In the genomic region with DNA sequence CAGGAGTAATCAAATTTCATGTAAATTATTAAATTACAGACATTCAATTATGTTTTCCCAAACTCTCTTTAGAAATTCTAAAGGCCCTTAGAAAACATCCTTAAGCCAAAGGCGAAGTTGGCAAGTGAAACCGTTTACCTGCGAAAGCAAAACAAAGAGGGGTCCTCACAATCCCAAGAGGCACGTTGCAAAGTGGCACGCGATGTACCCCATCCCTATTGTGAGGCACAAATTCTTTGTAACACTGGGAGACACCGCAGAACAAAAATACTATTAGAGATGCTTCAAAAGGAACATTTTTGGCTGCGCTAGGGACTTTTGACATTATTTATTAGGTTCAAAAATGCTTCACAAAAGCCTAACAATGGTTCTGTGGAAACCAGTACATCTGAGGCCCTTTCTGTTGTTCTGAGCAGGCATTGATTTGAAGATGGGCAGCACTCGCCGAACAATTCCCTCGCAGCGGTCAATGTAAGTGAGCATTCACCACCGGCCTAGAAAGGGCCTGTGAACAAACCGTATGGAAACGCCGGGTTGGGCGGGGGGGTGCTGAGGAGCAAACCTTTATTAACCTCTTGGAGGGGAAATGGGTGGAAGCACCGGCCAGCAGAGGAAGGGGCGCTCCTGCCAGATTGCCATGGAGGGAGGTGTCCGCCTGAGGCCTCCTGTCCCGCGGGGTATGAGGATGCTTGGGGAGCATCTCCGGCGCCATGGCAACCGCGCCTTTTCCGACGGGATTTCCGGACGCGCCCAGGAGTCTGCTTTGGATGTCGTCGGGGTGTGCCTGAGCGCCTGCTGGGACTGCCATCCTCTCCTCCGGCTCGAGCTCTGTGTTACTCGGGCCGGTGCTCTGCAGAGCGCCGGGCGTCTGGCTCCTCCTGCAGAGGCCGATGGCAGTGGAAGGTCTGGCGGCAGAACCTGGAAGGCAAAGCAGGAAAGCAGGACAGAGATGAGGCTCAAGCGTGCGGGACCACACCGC, we compare ENCODE assay signal across 21 cellular contexts.
A peak's percentile ranks its signal among the peaks of the same experiment; 100 is the strongest.
DNase-seq lines count a peak whose midpoint lies in the region; ATAC-seq and TF ChIP-seq lines count a peak whose summit lies in the region.
"Had no signal": no experiment of that assay in that cellular context is flagged by ENCODE, and none has a peak within 500 bp of the region (broad histone marks: within the 10 kb centered on the region; RNA-seq: fewer than 3 reads in every experiment).

No MANE protein-coding gene starts in this region.

- no peak for TF ChIP-seq CTCF in endodermal cell (conservative IDR thresholded peaks at IDR 0.05)

- H3K4ac ChIP-seq in mesendoderm (ENCODE audit: low read depth, low read length) = no peak overlapping the region

- H3K4me3 ChIP-seq in HUES64 (ENCODE audit: low read length) (peak overlapping the region; percentile 42), endodermal cell (ENCODE audit: low read length) (no peak overlapping the region), mesendoderm (ENCODE audit: low read length) (no peak overlapping the region)
- H3K4me3 ChIP-seq: adrenal gland, left lung, sigmoid colon had no signal

- peaks cover 36% of the 10 kb centered on the region; the same call in 1 of the 2 replicates for H3K27me3 ChIP-seq in HUES64 (ENCODE audit: insufficient read depth, low read length)
- H3K27me3 ChIP-seq in endodermal cell (ENCODE audit: control insufficient read depth, insufficient read depth, low read length, poor library complexity, severe bottlenecking) = peaks cover 23% of the 10 kb centered on the region
- H3K27me3 ChIP-seq in mesendoderm (ENCODE audit: insufficient read depth, low read length, poor library complexity) = no peaks in the 10 kb centered on the region
- H3K27me3 ChIP-seq: adrenal gland had no signal

- no peak overlapping the region; the same call in 1 of the 2 replicates for H3K27ac ChIP-seq in HUES64 (ENCODE audit: low read depth, low read length)
- H3K27ac ChIP-seq in endodermal cell (ENCODE audit: low read depth, low read length) = peak overlapping the region; percentile 73
- H3K27ac ChIP-seq in mesendoderm (ENCODE audit: low read depth, low read length) = no peak overlapping the region
- H3K27ac ChIP-seq: adrenal gland, left lung, sigmoid colon had no signal

- H2AK5ac ChIP-seq in mesendoderm (ENCODE audit: low read length) = no peak overlapping the region

- H3K18ac ChIP-seq in mesendoderm (ENCODE audit: low read length) = no peak overlapping the region

- H3K4me2 ChIP-seq in mesendoderm (ENCODE audit: low read length) = no peak overlapping the region

- WGBS in HUES64 = 55% methylated on average over 46 of the region's 46 CpGs
- WGBS in endodermal cell (ENCODE audit: insufficient coverage in 1 of 2, insufficient read length in 1 of 2), 2 experiments = 41 to 44% methylated on average over 17 to 46 of the region's 46 CpGs
- no CpG with 5 or more reads among the region's 46 CpGs for WGBS in mesendoderm (ENCODE audit: extremely low coverage, insufficient coverage, low lambda C conversion rate)

- no peak for ATAC-seq in activated T-cell treated with anti-CD3 and anti-CD28 coated beads, Interleukin-2, amount 50 U/mL, for 4 hours
- ATAC-seq: effector memory CD8-positive, alpha-beta T cell; left lung; PC-3; stimulated activated naive CD8-positive, alpha-beta T cell treated with anti-CD3 and anti-CD28 coated beads, Interleukin-15, amount 100 ng/mL, for 72 hours had no signal

- DNase-seq in COR-L47 (lab: John Stamatoyannopoulos, UW) (peak; percentile 59), endodermal cell (peak; percentile 92), mesendoderm (peak; percentile 79), NCI-H1417 (lab: John Stamatoyannopoulos, UW) (no peak), dermis blood vessel endothelial cell (no peak), NCI-H226 (no peak)
- no peak for DNase-seq in activated T-cell treated with anti-CD3 and anti-CD28 coated beads, Interleukin-2, amount 50 U/mL, for 4 hours
- DNase-seq: ACHN; activated CD4-positive, CD25-positive, alpha-beta regulatory T cell treated with anti-CD3 and anti-CD28 coated beads, Interleukin-2, amount 50 U/mL, for 72 hours; CD4-positive, alpha-beta T cell; DND-41; effector memory CD8-positive, alpha-beta T cell; PC-3; sigmoid colon; stimulated activated naive CD8-positive, alpha-beta T cell treated with anti-CD3 and anti-CD28 coated beads, Interleukin-15, amount 100 ng/mL, for 72 hours; T-helper 9 cell had no signal

- no peaks in the 10 kb centered on the region for H3K36me3 ChIP-seq in HUES64 (ENCODE audit: insufficient read depth, low read length)
- no peaks in the 10 kb centered on the region for H3K36me3 ChIP-seq in endodermal cell (ENCODE audit: control insufficient read depth, insufficient read depth, low read length)
- no peaks in the 10 kb centered on the region for H3K36me3 ChIP-seq in mesendoderm (ENCODE audit: control insufficient read depth, insufficient read depth, low read length)
- H3K36me3 ChIP-seq: adrenal gland, left lung, sigmoid colon had no signal

- H3K79me1 ChIP-seq in mesendoderm (ENCODE audit: low read length) = no peaks in the 10 kb centered on the region

- no peak overlapping the region for H2BK15ac ChIP-seq in mesendoderm (replicated peaks; ENCODE audit: low read depth)

- no peak overlapping the region for H3K27ac Mint-ChIP-seq in endodermal cell
- H3K27ac Mint-ChIP-seq: CD4-positive, alpha-beta T cell; effector memory CD8-positive, alpha-beta T cell; IgD-negative memory B cell; stimulated activated naive CD8-positive, alpha-beta T cell treated with anti-CD3 and anti-CD28 coated beads, Interleukin-15, amount 100 ng/mL, for 72 hours had no signal

- no peaks in the 10 kb centered on the region for H3K4me1 Mint-ChIP-seq in endodermal cell
- no peaks in the 10 kb centered on the region for H3K4me1 Mint-ChIP-seq in activated T-cell treated with anti-CD3 and anti-CD28 coated beads, Interleukin-2, amount 50 U/mL, for 4 hours (ENCODE audit: low read depth)
- H3K4me1 Mint-ChIP-seq: central memory CD8-positive, alpha-beta T cell; stimulated activated naive CD8-positive, alpha-beta T cell treated with anti-CD3 and anti-CD28 coated beads, Interleukin-15, amount 100 ng/mL, for 72 hours had no signal

- H3K23ac ChIP-seq in mesendoderm (ENCODE audit: low read length) = no peak overlapping the region

- no peaks in the 10 kb centered on the region for H3K79me2 ChIP-seq in mesendoderm (ENCODE audit: control insufficient read depth, insufficient read depth, low read length)

- no peak overlapping the region for H4K5ac ChIP-seq in mesendoderm (ENCODE audit: low read length)

- H3K9me3 Mint-ChIP-seq in endodermal cell = no peaks in the 10 kb centered on the region
- no peaks in the 10 kb centered on the region for H3K9me3 Mint-ChIP-seq in activated T-cell treated with anti-CD3 and anti-CD28 coated beads, Interleukin-2, amount 50 U/mL, for 4 hours
- H3K9me3 Mint-ChIP-seq: CD4-positive, alpha-beta T cell; central memory CD8-positive, alpha-beta T cell; IgD-negative memory B cell; stimulated activated naive CD8-positive, alpha-beta T cell treated with anti-CD3 and anti-CD28 coated beads, Interleukin-15, amount 100 ng/mL, for 72 hours had no signal

- H2BK5ac ChIP-seq in mesendoderm (ENCODE audit: low read length) = no peak overlapping the region

- H3K27me3 Mint-ChIP-seq in endodermal cell (ENCODE audit: insufficient read depth) = peaks cover 29% of the 10 kb centered on the region
- H3K27me3 Mint-ChIP-seq in activated T-cell treated with anti-CD3 and anti-CD28 coated beads, Interleukin-2, amount 50 U/mL, for 4 hours (ENCODE audit: low read depth) = peaks cover 4% of the 10 kb centered on the region
- H3K27me3 Mint-ChIP-seq: central memory CD8-positive, alpha-beta T cell; effector memory CD8-positive, alpha-beta T cell; IgD-negative memory B cell had no signal

- H3K9me3 ChIP-seq in HUES64 (ENCODE audit: insufficient read depth, low read depth, low read length) (no peaks in the 10 kb centered on the region), endodermal cell (ENCODE audit: control insufficient read depth, low read length) (no peaks in the 10 kb centered on the region)
- H3K9me3 ChIP-seq: adrenal gland, left lung, sigmoid colon had no signal

- peak overlapping the region; percentile 22 for H3K56ac ChIP-seq in mesendoderm (ENCODE audit: low read length)

- H3K4me1 ChIP-seq in HUES64 (ENCODE audit: insufficient read depth, low read length) = peaks cover 13% of the 10 kb centered on the region; the same call in 1 of the 2 replicates
- no peaks in the 10 kb centered on the region for H3K4me1 ChIP-seq in endodermal cell (ENCODE audit: control insufficient read depth, insufficient read depth, low read length)
- H3K4me1 ChIP-seq in mesendoderm (ENCODE audit: control insufficient read depth, low read depth, low read length) = no peaks in the 10 kb centered on the region
- H3K4me1 ChIP-seq: adrenal gland, left lung, sigmoid colon had no signal

- H3K9ac ChIP-seq in HUES64 (ENCODE audit: low read depth, low read length) (no peak overlapping the region), endodermal cell (ENCODE audit: extremely low read depth, low read length, poor library complexity, severe bottlenecking) (no peak overlapping the region), mesendoderm (ENCODE audit: low read length) (no peak overlapping the region)

- H2BK120ac ChIP-seq in mesendoderm (ENCODE audit: low read depth, low read length) = no peak overlapping the region

- H3K36me3 Mint-ChIP-seq in endodermal cell (ENCODE audit: low read depth) = no peaks in the 10 kb centered on the region
- no peaks in the 10 kb centered on the region for H3K36me3 Mint-ChIP-seq in activated T-cell treated with anti-CD3 and anti-CD28 coated beads, Interleukin-2, amount 50 U/mL, for 4 hours (ENCODE audit: insufficient read depth)

- H3K4me3 Mint-ChIP-seq in endodermal cell = peak overlapping the region; percentile 34
- no peak overlapping the region for H3K4me3 Mint-ChIP-seq in activated T-cell treated with anti-CD3 and anti-CD28 coated beads, Interleukin-2, amount 50 U/mL, for 4 hours
- H3K4me3 Mint-ChIP-seq: CD4-positive, alpha-beta T cell; central memory CD8-positive, alpha-beta T cell; effector memory CD8-positive, alpha-beta T cell; IgD-negative memory B cell; stimulated activated naive CD8-positive, alpha-beta T cell treated with anti-CD3 and anti-CD28 coated beads, Interleukin-15, amount 100 ng/mL, for 72 hours had no signal

- H4K8ac ChIP-seq in mesendoderm (ENCODE audit: low read depth, low read length) = no peak overlapping the region

Comparison
In these comparisons a context has a peak if more than half of its experiments do, and no peak if none do; other contexts are left out.
1. DNase-seq: peak in COR-L47 (single experiment), endodermal cell (single experiment) and mesendoderm (single experiment); none in activated T-cell treated with anti-CD3 and anti-CD28 coated beads, Interleukin-2, amount 50 U/mL, for 4 hours (single experiment), NCI-H1417 (0 of 3), dermis blood vessel endothelial cell (single experiment) and NCI-H226 (single experiment).